17 cellular contexts compared by ENCODE assay signal in the genomic region with DNA sequence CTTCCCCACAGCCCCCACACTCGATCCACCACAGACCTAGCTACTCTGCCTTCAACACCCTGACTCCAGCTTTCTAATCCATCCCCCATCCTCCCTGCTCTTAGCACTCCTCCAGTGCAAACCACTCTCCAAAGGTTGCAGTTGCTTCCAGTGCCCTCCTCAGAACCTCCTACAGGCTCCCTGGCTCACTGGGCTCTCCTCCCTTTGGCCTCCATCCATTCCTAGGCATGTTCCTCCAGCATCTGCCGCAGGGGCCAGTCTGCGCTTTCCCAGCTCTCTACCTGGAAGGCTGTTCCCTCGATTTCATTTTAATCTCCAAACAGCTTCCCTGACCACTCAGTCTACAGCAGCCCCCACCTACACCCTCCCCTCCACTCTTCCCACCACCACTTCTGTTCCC.
"Had no signal": no experiment of that assay in that cellular context is flagged by ENCODE, and none has a peak within 500 bp of the region (broad histone marks: within the 10 kb centered on the region; RNA-seq: fewer than 3 reads in every experiment).

No MANE protein-coding gene starts in this region.

- ATAC-seq: gastrocnemius medialis; left colon; naive thymus-derived CD4-positive, alpha-beta T cell had no signal

- H3K4me1 Mint-ChIP-seq: naive thymus-derived CD4-positive, alpha-beta T cell; nephron progenitor cell had no signal

- H3K9me3 ChIP-seq: esophagus muscularis mucosa, gastrocnemius medialis, neutrophil, ovary, right atrium auricular region, thyroid gland, upper lobe of left lung, uterus had no signal

- H3K27ac ChIP-seq: epithelial cell of prostate, esophagus muscularis mucosa, gastrocnemius medialis, neutrophil, ovary, thyroid gland, upper lobe of left lung, uterus had no signal

- H3K36me3 ChIP-seq: esophagus muscularis mucosa, gastrocnemius medialis, neutrophil, ovary, right atrium auricular region, thyroid gland, upper lobe of left lung, uterus had no signal

- H3K27me3 ChIP-seq: gastrocnemius medialis, neutrophil, ovary, right atrium auricular region, thyroid gland, upper lobe of left lung, uterus had no signal

- H3K4me1 ChIP-seq: gastrocnemius medialis, thyroid gland, upper lobe of left lung, uterus had no signal

- H3K4me3 ChIP-seq: esophagus muscularis mucosa, gastrocnemius medialis, ovary, right atrium auricular region, thyroid gland, upper lobe of left lung, uterus had no signal

- H3K9me3 Mint-ChIP-seq: nephron progenitor cell had no signal

- H3K27ac Mint-ChIP-seq: naive thymus-derived CD4-positive, alpha-beta T cell; nephron progenitor cell had no signal

- DNase-seq: effector memory CD4-positive, alpha-beta T cell; gastrocnemius medialis; glutamatergic neuron; left colon; naive thymus-derived CD4-positive, alpha-beta T cell; nephron progenitor cell; ovary; small intestine; stimulated activated CD4-positive, alpha-beta T cell treated with anti-CD3 and anti-CD28 coated beads, Interleukin-12 subunit alpha, Interleukin-12 subunit beta, amount 100 ng/mL, for 4 hours; stimulated activated naive CD4-positive, alpha-beta T cell treated with Interleukin-2 at 50 U/mL for 16 hours; thyroid gland; upper lobe of left lung; uterus had no signal

- H3K36me3 Mint-ChIP-seq: naive thymus-derived CD4-positive, alpha-beta T cell had no signal

- H3K4me3 Mint-ChIP-seq: naive thymus-derived CD4-positive, alpha-beta T cell; nephron progenitor cell had no signal
